1 cellular context compared by ENCODE assay signal in the genomic region with DNA sequence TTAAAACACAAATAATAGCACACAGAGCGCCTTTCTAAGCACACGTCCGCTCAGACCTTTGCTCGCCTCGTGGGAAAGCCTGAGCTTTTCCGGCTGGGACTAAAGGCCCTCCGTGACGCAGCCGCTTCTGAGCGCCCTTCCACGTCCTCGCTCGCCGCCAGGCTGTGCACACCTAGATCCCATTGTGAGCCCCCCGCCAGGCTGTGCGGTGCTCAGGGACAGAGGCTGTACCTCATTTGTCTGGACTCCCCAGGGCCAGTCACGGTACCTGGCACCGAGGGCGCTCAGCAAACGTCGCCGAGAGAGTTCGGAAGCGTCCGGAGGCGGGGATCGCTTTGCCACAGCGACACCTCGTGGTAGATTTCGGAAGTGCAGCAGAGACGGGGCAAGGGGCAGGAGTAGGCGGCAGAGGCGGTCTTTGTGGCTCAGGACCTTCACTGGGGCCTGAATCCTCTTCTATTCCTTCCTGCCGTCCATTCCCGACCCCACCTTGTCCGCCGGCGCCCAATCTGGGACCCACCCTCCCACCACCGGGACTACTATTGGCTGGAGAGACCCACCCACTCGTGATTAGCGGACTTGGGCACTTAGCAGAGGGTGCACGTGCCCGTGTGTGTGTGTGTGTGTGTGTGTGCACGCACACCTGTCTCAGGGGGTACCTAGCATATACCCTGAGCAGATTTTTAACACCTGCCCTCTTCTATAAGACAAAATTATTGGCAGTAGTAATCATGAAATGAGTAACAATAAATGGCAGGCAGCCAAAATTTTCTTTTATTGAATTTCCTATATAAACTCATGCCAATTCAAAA.
A peak's percentile ranks its signal among the peaks of the same experiment; 100 is the strongest.
TF ChIP-seq lines count a peak whose summit lies in the region.

No MANE protein-coding gene starts in this region.

TF ChIP-seq in HepG2, 621 proteins besides CTCF, POLR2A, EP300 and RAD21 (continued from another document and continues in another):
- TF ChIP-seq, protein P1, sequence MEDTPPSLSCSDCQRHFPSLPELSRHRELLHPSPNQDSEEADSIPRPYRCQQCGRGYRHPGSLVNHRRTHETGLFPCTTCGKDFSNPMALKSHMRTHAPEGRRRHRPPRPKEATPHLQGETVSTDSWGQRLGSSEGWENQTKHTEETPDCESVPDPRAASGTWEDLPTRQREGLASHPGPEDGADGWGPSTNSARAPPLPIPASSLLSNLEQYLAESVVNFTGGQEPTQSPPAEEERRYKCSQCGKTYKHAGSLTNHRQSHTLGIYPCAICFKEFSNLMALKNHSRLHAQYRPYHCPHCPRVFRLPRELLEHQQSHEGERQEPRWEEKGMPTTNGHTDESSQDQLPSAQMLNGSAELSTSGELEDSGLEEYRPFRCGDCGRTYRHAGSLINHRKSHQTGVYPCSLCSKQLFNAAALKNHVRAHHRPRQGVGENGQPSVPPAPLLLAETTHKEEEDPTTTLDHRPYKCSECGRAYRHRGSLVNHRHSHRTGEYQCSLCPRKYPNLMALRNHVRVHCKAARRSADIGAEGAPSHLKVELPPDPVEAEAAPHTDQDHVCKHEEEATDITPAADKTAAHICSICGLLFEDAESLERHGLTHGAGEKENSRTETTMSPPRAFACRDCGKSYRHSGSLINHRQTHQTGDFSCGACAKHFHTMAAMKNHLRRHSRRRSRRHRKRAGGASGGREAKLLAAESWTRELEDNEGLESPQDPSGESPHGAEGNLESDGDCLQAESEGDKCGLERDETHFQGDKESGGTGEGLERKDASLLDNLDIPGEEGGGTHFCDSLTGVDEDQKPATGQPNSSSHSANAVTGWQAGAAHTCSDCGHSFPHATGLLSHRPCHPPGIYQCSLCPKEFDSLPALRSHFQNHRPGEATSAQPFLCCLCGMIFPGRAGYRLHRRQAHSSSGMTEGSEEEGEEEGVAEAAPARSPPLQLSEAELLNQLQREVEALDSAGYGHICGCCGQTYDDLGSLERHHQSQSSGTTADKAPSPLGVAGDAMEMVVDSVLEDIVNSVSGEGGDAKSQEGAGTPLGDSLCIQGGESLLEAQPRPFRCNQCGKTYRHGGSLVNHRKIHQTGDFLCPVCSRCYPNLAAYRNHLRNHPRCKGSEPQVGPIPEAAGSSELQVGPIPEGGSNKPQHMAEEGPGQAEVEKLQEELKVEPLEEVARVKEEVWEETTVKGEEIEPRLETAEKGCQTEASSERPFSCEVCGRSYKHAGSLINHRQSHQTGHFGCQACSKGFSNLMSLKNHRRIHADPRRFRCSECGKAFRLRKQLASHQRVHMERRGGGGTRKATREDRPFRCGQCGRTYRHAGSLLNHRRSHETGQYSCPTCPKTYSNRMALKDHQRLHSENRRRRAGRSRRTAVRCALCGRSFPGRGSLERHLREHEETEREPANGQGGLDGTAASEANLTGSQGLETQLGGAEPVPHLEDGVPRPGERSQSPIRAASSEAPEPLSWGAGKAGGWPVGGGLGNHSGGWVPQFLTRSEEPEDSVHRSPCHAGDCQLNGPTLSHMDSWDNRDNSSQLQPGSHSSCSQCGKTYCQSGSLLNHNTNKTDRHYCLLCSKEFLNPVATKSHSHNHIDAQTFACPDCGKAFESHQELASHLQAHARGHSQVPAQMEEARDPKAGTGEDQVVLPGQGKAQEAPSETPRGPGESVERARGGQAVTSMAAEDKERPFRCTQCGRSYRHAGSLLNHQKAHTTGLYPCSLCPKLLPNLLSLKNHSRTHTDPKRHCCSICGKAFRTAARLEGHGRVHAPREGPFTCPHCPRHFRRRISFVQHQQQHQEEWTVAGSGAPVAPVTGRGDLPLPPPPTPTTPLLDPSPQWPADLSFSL (CRISPR knock-in tag; IDR thresholded peaks at IDR 0.05) = no peak
- TF ChIP-seq CEBPB (IDR thresholded peaks at IDR 0.05; ENCODE audit: borderline replicate concordance, low read depth, low read length) (no peak), ISL2 (CRISPR knock-in tag; IDR thresholded peaks at IDR 0.05) (no peak), KLF11 (CRISPR knock-in tag; IDR thresholded peaks at IDR 0.05) (no peak), TRIM24 (CRISPR knock-in tag; IDR thresholded peaks at IDR 0.05) (no peak), ZNF264 (CRISPR knock-in tag; IDR thresholded peaks at IDR 0.05) (no peak), ZNF775 (CRISPR knock-in tag; IDR thresholded peaks at IDR 0.05; ENCODE audit: borderline replicate concordance) (no peak), ARNTL (CRISPR knock-in tag; IDR thresholded peaks at IDR 0.05) (no peak), ZNF619 (CRISPR knock-in tag; IDR thresholded peaks at IDR 0.05) (no peak), TFDP1 (CRISPR knock-in tag; IDR thresholded peaks at IDR 0.05; ENCODE audit: borderline replicate concordance) (peak; percentile 52; the same call in 1 of the 2 replicates), NKX3-1 (CRISPR knock-in tag; IDR thresholded peaks at IDR 0.05) (no peak), SCMH1 (CRISPR knock-in tag; IDR thresholded peaks at IDR 0.05; ENCODE audit: borderline replicate concordance) (no peak), U2AF2 (IDR thresholded peaks at IDR 0.05; ENCODE audit: low read depth, low read length) (no peak), ZNF607 (CRISPR knock-in tag; IDR thresholded peaks at IDR 0.05; ENCODE audit: borderline replicate concordance) (no peak), ADNP (CRISPR knock-in tag; IDR thresholded peaks at IDR 0.05) (no peak), RFXAP (CRISPR knock-in tag; IDR thresholded peaks at IDR 0.05; ENCODE audit: borderline replicate concordance) (no peak), MEIS1 (CRISPR knock-in tag; IDR thresholded peaks at IDR 0.05; ENCODE audit: borderline replicate concordance) (no peak), ZNF792 (CRISPR knock-in tag; IDR thresholded peaks at IDR 0.05) (no peak), SP2 (CRISPR knock-in tag; IDR thresholded peaks at IDR 0.05) (no peak), ZXDC (CRISPR knock-in tag; IDR thresholded peaks at IDR 0.05) (no peak), FOXA3 (CRISPR knock-in tag; IDR thresholded peaks at IDR 0.05) (no peak), ZBED4 (CRISPR knock-in tag; IDR thresholded peaks at IDR 0.05; ENCODE audit: borderline replicate concordance) (no peak), PITX1 (CRISPR knock-in tag; IDR thresholded peaks at IDR 0.05) (peak; percentile 20; the same call in 1 of the 2 replicates), ZBTB7B (CRISPR knock-in tag; IDR thresholded peaks at IDR 0.05) (no peak), ZNF263 (CRISPR knock-in tag; IDR thresholded peaks at IDR 0.05) (peak; percentile 43; the same call in 1 of the 2 replicates), RNF219 (CRISPR knock-in tag; IDR thresholded peaks at IDR 0.05) (no peak), ZNF121 (CRISPR knock-in tag; IDR thresholded peaks at IDR 0.05) (no peak), HMG20B (CRISPR knock-in tag; conservative IDR thresholded peaks at IDR 0.05) (no peak), THYN1 (CRISPR knock-in tag; IDR thresholded peaks at IDR 0.05; ENCODE audit: borderline replicate concordance, low read depth) (no peak), NR2F1 (CRISPR knock-in tag; IDR thresholded peaks at IDR 0.05) (no peak), SIN3A (IDR thresholded peaks at IDR 0.05; ENCODE audit: borderline replicate concordance, low read depth, low read length) (no peak), ZNF326 (CRISPR knock-in tag; IDR thresholded peaks at IDR 0.05; ENCODE audit: borderline replicate concordance) (no peak), RBM22 (optimal IDR thresholded peaks at IDR 0.05; ENCODE audit: low read length) (no peak), ZNF441 (CRISPR knock-in tag; IDR thresholded peaks at IDR 0.05; ENCODE audit: borderline replicate concordance) (0 out of 2 replicates have a peak, but pooled peaks have one; percentile 39), MLLT10 (CRISPR knock-in tag; IDR thresholded peaks at IDR 0.05) (no peak)
- TF ChIP-seq, protein P2, sequence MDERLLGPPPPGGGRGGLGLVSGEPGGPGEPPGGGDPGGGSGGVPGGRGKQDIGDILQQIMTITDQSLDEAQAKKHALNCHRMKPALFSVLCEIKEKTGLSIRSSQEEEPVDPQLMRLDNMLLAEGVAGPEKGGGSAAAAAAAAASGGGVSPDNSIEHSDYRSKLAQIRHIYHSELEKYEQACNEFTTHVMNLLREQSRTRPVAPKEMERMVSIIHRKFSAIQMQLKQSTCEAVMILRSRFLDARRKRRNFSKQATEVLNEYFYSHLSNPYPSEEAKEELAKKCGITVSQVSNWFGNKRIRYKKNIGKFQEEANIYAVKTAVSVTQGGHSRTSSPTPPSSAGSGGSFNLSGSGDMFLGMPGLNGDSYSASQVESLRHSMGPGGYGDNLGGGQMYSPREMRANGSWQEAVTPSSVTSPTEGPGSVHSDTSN (CRISPR knock-in tag; IDR thresholded peaks at IDR 0.05) = no peak
- TF ChIP-seq, protein P3, sequence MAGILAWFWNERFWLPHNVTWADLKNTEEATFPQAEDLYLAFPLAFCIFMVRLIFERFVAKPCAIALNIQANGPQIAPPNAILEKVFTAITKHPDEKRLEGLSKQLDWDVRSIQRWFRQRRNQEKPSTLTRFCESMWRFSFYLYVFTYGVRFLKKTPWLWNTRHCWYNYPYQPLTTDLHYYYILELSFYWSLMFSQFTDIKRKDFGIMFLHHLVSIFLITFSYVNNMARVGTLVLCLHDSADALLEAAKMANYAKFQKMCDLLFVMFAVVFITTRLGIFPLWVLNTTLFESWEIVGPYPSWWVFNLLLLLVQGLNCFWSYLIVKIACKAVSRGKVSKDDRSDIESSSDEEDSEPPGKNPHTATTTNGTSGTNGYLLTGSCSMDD (CRISPR knock-in tag; IDR thresholded peaks at IDR 0.05) = no peak
- TF ChIP-seq, protein P4, sequence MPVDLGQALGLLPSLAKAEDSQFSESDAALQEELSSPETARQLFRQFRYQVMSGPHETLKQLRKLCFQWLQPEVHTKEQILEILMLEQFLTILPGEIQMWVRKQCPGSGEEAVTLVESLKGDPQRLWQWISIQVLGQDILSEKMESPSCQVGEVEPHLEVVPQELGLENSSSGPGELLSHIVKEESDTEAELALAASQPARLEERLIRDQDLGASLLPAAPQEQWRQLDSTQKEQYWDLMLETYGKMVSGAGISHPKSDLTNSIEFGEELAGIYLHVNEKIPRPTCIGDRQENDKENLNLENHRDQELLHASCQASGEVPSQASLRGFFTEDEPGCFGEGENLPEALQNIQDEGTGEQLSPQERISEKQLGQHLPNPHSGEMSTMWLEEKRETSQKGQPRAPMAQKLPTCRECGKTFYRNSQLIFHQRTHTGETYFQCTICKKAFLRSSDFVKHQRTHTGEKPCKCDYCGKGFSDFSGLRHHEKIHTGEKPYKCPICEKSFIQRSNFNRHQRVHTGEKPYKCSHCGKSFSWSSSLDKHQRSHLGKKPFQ (CRISPR knock-in tag; IDR thresholded peaks at IDR 0.05; ENCODE audit: insufficient replicate concordance) = no peak
